8 cellular contexts compared by ENCODE assay signal in genomic region chr1:183470961-183471747, GRCh38. TPM values are rescaled to one million over a fixed set of nuclear protein-coding genes. Genes with fewer than 3 reads are reported as not detected.
A peak's percentile ranks its signal among the peaks of the same experiment; 100 is the strongest.
DNase-seq lines count a peak whose midpoint lies in the region; ATAC-seq and TF ChIP-seq lines count a peak whose summit lies in the region.

No MANE protein-coding gene starts in this region.

- peak; percentile 21 for TF ChIP-seq CTCF in GM13976 (IDR thresholded peaks at IDR 0.05; ENCODE audit: borderline replicate concordance, control extremely low read depth, extremely low read depth, insufficient read depth, missing control alignments)
- no peak for TF ChIP-seq CTCF in gastrocnemius medialis (IDR thresholded peaks at IDR 0.05 in 4 of 5, conservative IDR thresholded peaks at IDR 0.05 in 1 of 5)

- intact Hi-C loops in gastrocnemius medialis (cut with DNase I; ENCODE audit: low total_unique reads) = loop anchor here (1.0 to 5.0 kb wide), 7 partner anchors 72 to 1686 kb away; partner anchors contain the start of genes LAMC1, SWT1 and TRMT1L

- peak; percentile 63 for DNase-seq in GM13976 (ENCODE audit: low spot score)
- DNase-seq in NCI-H1694 (lab: John Stamatoyannopoulos, UW) = peak; percentile 91
- peak; percentile 57 for DNase-seq in T-helper 9 cell
- DNase-seq in astrocyte of the hippocampus (ENCODE audit: low read depth, low spot score) = peak; percentile 89
- DNase-seq in iPS DF 19.7 (ENCODE audit: low read depth, low spot score) = peak; percentile 47
- peak; percentile 32 to 69 for DNase-seq in gastrocnemius medialis
- no peak for DNase-seq in OCI-M2 (lab: John Stamatoyannopoulos, UW; ENCODE audit: unreplicated experiment)

- ATAC-seq in HG02870 (IDR thresholded peaks at IDR 0.05; ENCODE audit: unreplicated experiment) = peak; percentile 23
- peak; percentile 25 to 35 for ATAC-seq in gastrocnemius medialis

- no peaks in the 10 kb centered on the region for H3K36me3 ChIP-seq in gastrocnemius medialis

- H3K4me3 ChIP-seq in gastrocnemius medialis = peak overlapping the region; percentile 95 to 99 (median 97)

- peak; percentile 45 to 54 for TF ChIP-seq POLR2A in gastrocnemius medialis (IDR thresholded peaks at IDR 0.05)

- H3K27me3 ChIP-seq in gastrocnemius medialis = no peaks in the 10 kb centered on the region

- peaks cover 27 to 34% of the 10 kb centered on the region in 2 donors for H3K4me1 ChIP-seq in gastrocnemius medialis

- H3K27ac ChIP-seq in gastrocnemius medialis = peak overlapping the region; percentile 96 to 98 (median 98)

- no peaks in the 10 kb centered on the region for H3K9me3 ChIP-seq in gastrocnemius medialis

- in situ Hi-C loops in GM13976 (cut with MboI; ENCODE audit: low sequenced_read_pairs, unreplicated experiment) (no loop called here), gastrocnemius medialis (cut with MboI; ENCODE audit: low sequenced_read_pairs in 4 of 4) (loop anchor here in 3 of 4 donors (5.0 to 25.0 kb wide), 7 partner anchors 71 to 441 kb away; partner anchors contain the start of gene ARPC5 (in 1 of the 3))

RNA-seq across cellular contexts. Expression of gene SMG7, which starts 1.1 kb away (rescaled TPM):
- total RNA-seq in gastrocnemius medialis = 10 to 100 TPM; 19.2 to 28.7 (median 26.1) TPM

RNA-seq across cellular contexts. Expression of gene NMNAT2, which starts 53.0 kb away (rescaled TPM):
- total RNA-seq in gastrocnemius medialis = under 1 TPM in 3 of 4 donors, not detected in 1; 0.10 to 0.29 (median 0.26) TPM
